22 cellular contexts compared by ENCODE assay signal in the genomic region with DNA sequence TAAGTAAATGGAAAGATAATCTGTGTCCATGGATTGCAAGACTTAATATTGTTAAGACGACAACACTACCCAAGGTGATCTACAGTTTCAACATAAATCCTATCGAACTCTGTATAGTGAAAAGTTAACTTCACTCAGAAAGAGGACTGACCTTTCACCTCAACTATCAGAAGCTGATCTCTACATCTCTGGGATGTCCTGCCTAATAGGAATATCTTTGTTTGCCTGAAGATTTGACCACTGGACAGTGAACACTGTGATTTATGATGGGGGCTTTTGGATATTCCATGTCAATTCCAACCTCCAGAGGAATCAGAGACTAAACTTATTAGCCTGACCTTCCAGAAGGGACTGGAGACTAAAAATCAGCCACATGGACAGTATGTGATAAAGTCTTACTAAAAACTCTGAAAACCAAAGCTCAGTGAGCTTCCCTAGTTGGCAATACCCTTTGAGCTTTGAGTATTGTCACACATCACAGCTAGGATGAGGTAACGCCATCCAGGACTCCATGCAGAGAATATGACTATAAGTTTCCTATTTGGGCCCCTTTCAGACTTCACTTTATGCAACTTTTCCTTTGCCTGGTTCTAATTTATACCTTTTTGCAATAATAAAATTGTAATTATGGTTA.
DNase-seq lines count a peak whose midpoint lies in the region; ATAC-seq and TF ChIP-seq lines count a peak whose summit lies in the region.
"Had no signal": no experiment of that assay in that cellular context is flagged by ENCODE, and none has a peak within 500 bp of the region (broad histone marks: within the 10 kb centered on the region; RNA-seq: fewer than 3 reads in every experiment).

No MANE protein-coding gene starts in this region.

- peaks cover 7% of the 10 kb centered on the region for H3K9me3 Mint-ChIP-seq in nephron progenitor cell
- H3K9me3 Mint-ChIP-seq in T-helper 2 cell treated with Interferon-gamma antibody and Interleukin-4, amounts not matched to agents 5 μg/mL and 100 μg/mL, for 36 hours, result peaks cover 5% of the 10 kb centered on the region

- intact Hi-C loops in left colon (cut with DNase I, micrococcal nuclease), result no loop called here

- no peak overlapping the region for H3K4me3 Mint-ChIP-seq in nephron progenitor cell
- H3K4me3 Mint-ChIP-seq in T-helper 2 cell treated with Interferon-gamma antibody and Interleukin-4, amounts not matched to agents 5 μg/mL and 100 μg/mL, for 36 hours, result no peak overlapping the region
- H3K4me3 Mint-ChIP-seq: CD14-positive monocyte; CD4-positive, alpha-beta memory T cell; CD4-positive, CD25-positive, alpha-beta regulatory T cell; CD8-positive, alpha-beta memory T cell had no signal

- ATAC-seq in HG03159 (IDR thresholded peaks at IDR 0.05; ENCODE audit: unreplicated experiment) (peak; percentile 10), left colon (peak; percentile 28)

- no peak for DNase-seq in left colon
- DNase-seq in nephron progenitor cell, result no peak
- no peak for DNase-seq in NCI-H1048 (lab: John Stamatoyannopoulos, UW)
- no peak for DNase-seq in activated CD4-positive, alpha-beta T cell treated with anti-CD3 and anti-CD28 coated beads for 4 hours
- DNase-seq in T-helper 2 cell treated with Interferon-gamma antibody and Interleukin-4, amounts not matched to agents 5 μg/mL and 100 μg/mL, for 36 hours (ENCODE audit: low spot score), result no peak
- DNase-seq: 8988T; ACHN; BE2C; C1 segment of cervical spinal cord; CD4-positive, alpha-beta memory T cell; CD4-positive, CD25-positive, alpha-beta regulatory T cell; CD8-positive, alpha-beta memory T cell; COR-L47; DMS 273 treated with DMSO at 0.1 percent for 48 hours; DMS153; DMS53; DMS79; DND-41; EL; GDM1 had no signal

- H3K36me3 Mint-ChIP-seq in nephron progenitor cell (ENCODE audit: low read depth), result no peaks in the 10 kb centered on the region
- H3K36me3 Mint-ChIP-seq in T-helper 2 cell treated with Interferon-gamma antibody and Interleukin-4, amounts not matched to agents 5 μg/mL and 100 μg/mL, for 36 hours (ENCODE audit: low read depth), result no peaks in the 10 kb centered on the region
- H3K36me3 Mint-ChIP-seq: CD14-positive monocyte; CD4-positive, CD25-positive, alpha-beta regulatory T cell had no signal

- peak overlapping the region; percentile 25 for H3K27ac Mint-ChIP-seq in nephron progenitor cell
- no peak overlapping the region for H3K27ac Mint-ChIP-seq in T-helper 2 cell treated with Interferon-gamma antibody and Interleukin-4, amounts not matched to agents 5 μg/mL and 100 μg/mL, for 36 hours
- H3K27ac Mint-ChIP-seq: CD14-positive monocyte; CD4-positive, alpha-beta memory T cell; CD4-positive, CD25-positive, alpha-beta regulatory T cell; CD8-positive, alpha-beta memory T cell had no signal

- H3K27me3 Mint-ChIP-seq in nephron progenitor cell (ENCODE audit: low read depth, poor library complexity), result peaks cover 11% of the 10 kb centered on the region
- no peaks in the 10 kb centered on the region for H3K27me3 Mint-ChIP-seq in T-helper 2 cell treated with Interferon-gamma antibody and Interleukin-4, amounts not matched to agents 5 μg/mL and 100 μg/mL, for 36 hours (ENCODE audit: low read depth)
- H3K27me3 Mint-ChIP-seq: CD4-positive, alpha-beta memory T cell; CD4-positive, CD25-positive, alpha-beta regulatory T cell; CD8-positive, alpha-beta memory T cell had no signal

- peaks cover 7% of the 10 kb centered on the region for H3K4me1 Mint-ChIP-seq in nephron progenitor cell
- no peaks in the 10 kb centered on the region for H3K4me1 Mint-ChIP-seq in T-helper 2 cell treated with Interferon-gamma antibody and Interleukin-4, amounts not matched to agents 5 μg/mL and 100 μg/mL, for 36 hours (ENCODE audit: low read depth)
- H3K4me1 Mint-ChIP-seq: CD14-positive monocyte; CD4-positive, alpha-beta memory T cell; CD4-positive, CD25-positive, alpha-beta regulatory T cell; CD8-positive, alpha-beta memory T cell had no signal

- TF ChIP-seq CTCF in nephron progenitor cell (IDR thresholded peaks at IDR 0.05), result no peak
